Comparison of ENCODE assay signal across 20 cellular contexts in genomic region chr14:86790408-86791364, GRCh38.
DNase-seq lines count a peak whose midpoint lies in the region; ATAC-seq, FAIRE-seq and TF ChIP-seq lines count a peak whose summit lies in the region.
"Had no signal": no experiment of that assay in that cellular context is flagged by ENCODE, and none has a peak within 500 bp of the region (broad histone marks: within the 10 kb centered on the region; RNA-seq: fewer than 3 reads in every experiment).

No MANE protein-coding gene starts in this region.

- H3K9ac ChIP-seq in Loucy (ENCODE audit: low read depth, low read length, poor library complexity, severe bottlenecking) (no peak overlapping the region), mesendoderm (ENCODE audit: low read length) (no peak overlapping the region)

- no peaks in the 10 kb centered on the region for H3F3A ChIP-seq in Loucy (ENCODE audit: low read depth)

- H3K36me3 ChIP-seq in Loucy (ENCODE audit: insufficient read depth, low read length) (no peaks in the 10 kb centered on the region), bronchial epithelial cell (ENCODE audit: control insufficient read depth, insufficient read depth, low read length) (no peaks in the 10 kb centered on the region), mesendoderm (ENCODE audit: control insufficient read depth, insufficient read depth, low read length) (no peaks in the 10 kb centered on the region)
- H3K36me3 ChIP-seq: gastroesophageal sphincter, tibial artery had no signal

- H4K20me1 ChIP-seq in Loucy (ENCODE audit: insufficient read depth, low read length, poor library complexity, severe bottlenecking): no peaks in the 10 kb centered on the region

- no peak overlapping the region for H3K4me3 Mint-ChIP-seq in mesothelial cell of epicardium
- H3K4me3 Mint-ChIP-seq: activated CD8-positive, alpha-beta memory T cell treated with anti-CD3 and anti-CD28 coated beads, Interleukin-2, amount 10 ng/mL, durations not matched to agents 7 days and 5 days; CD8-positive, alpha-beta T cell; naive thymus-derived CD8-positive, alpha-beta T cell; stimulated activated memory B cell treated with anti-CD40 and anti-IgM and Interleukin-4, amounts not matched to agents 10 μg/mL and 1 μg/mL and 100 μg/mL, for 72 hours had no signal

- no peak overlapping the region for H3K23ac ChIP-seq in mesendoderm (ENCODE audit: low read length)

- H3K4me1 ChIP-seq in Loucy (ENCODE audit: insufficient read depth, low read length, poor library complexity, severe bottlenecking) (no peaks in the 10 kb centered on the region), mesendoderm (ENCODE audit: control insufficient read depth, low read depth, low read length) (no peaks in the 10 kb centered on the region)
- H3K4me1 ChIP-seq: gastroesophageal sphincter, tibial artery had no signal

- H3K4me2 ChIP-seq in Loucy (ENCODE audit: low read depth, low read length, poor library complexity, severe bottlenecking): no peak overlapping the region
- no peak overlapping the region for H3K4me2 ChIP-seq in mesendoderm (ENCODE audit: low read length)

- H2AK5ac ChIP-seq in mesendoderm (ENCODE audit: low read length): no peak overlapping the region

- peak overlapping the region; percentile 42 for H2BK15ac ChIP-seq in mesendoderm (replicated peaks; ENCODE audit: low read depth)

- DNase-seq in DMS 273 (lab: John Stamatoyannopoulos, UW; ENCODE audit: unreplicated experiment) (peak; percentile 4), DMS 273 treated with DMSO at 0.1 percent for 48 hours (lab: John Stamatoyannopoulos, UW) (no peak), bronchial epithelial cell (ENCODE audit: low read depth) (peak; percentile 7), mesendoderm (peak; percentile 61), mesothelial cell of epicardium (ENCODE audit: low spot score in 2 of 2, unreplicated experiment in 2 of 2) (no peak)
- DNase-seq: activated CD8-positive, alpha-beta memory T cell treated with anti-CD3 and anti-CD28 coated beads, Interleukin-2, amount 10 ng/mL, durations not matched to agents 7 days and 5 days; activated gamma-delta T cell; amygdala; CD8-positive, alpha-beta T cell; naive thymus-derived CD8-positive, alpha-beta T cell; SIG-M5; T-helper 2 cell; tibial artery had no signal

- no peak for FAIRE-seq in bronchial epithelial cell (lab: Jason Lieb, UNC)
- FAIRE-seq: A204.1 had no signal

- TF ChIP-seq CTCF in Loucy (conservative IDR thresholded peaks at IDR 0.05; ENCODE audit: low read length) (peak; percentile 44), bronchial epithelial cell (IDR thresholded peaks at IDR 0.05; ENCODE audit: insufficient read depth, low read length, severe bottlenecking) (no peak), mesothelial cell of epicardium (IDR thresholded peaks at IDR 0.05; ENCODE audit: unreplicated experiment) (no peak)

- peaks cover 20% of the 10 kb centered on the region for H3K9me3 Mint-ChIP-seq in mesothelial cell of epicardium
- H3K9me3 Mint-ChIP-seq: CD8-positive, alpha-beta T cell had no signal

- WGBS in mesendoderm (ENCODE audit: extremely low coverage, insufficient coverage, low lambda C conversion rate): no CpG with 5 or more reads among the region's 5 CpGs

- H4K5ac ChIP-seq in mesendoderm (ENCODE audit: low read length): no peak overlapping the region

- H3K56ac ChIP-seq in mesendoderm (ENCODE audit: low read length): no peak overlapping the region

- H3K4me3 ChIP-seq in Loucy (ENCODE audit: low read length, poor library complexity, severe bottlenecking): no peak overlapping the region
- H3K4me3 ChIP-seq in bronchial epithelial cell (ENCODE audit: low read depth, low read length): no peak overlapping the region
- no peak overlapping the region for H3K4me3 ChIP-seq in mesendoderm (ENCODE audit: low read length)
- H3K4me3 ChIP-seq: gastroesophageal sphincter, tibial artery had no signal

- no peaks in the 10 kb centered on the region for H3K27me3 Mint-ChIP-seq in mesothelial cell of epicardium (ENCODE audit: low read depth)
- H3K27me3 Mint-ChIP-seq: activated CD8-positive, alpha-beta memory T cell treated with anti-CD3 and anti-CD28 coated beads, Interleukin-2, amount 10 ng/mL, durations not matched to agents 7 days and 5 days; naive thymus-derived CD8-positive, alpha-beta T cell; stimulated activated memory B cell treated with anti-CD40 and anti-IgM and Interleukin-4, amounts not matched to agents 10 μg/mL and 1 μg/mL and 100 μg/mL, for 72 hours had no signal

- no peak overlapping the region for H2BK5ac ChIP-seq in mesendoderm (ENCODE audit: low read length)

- no peaks in the 10 kb centered on the region for H3K79me1 ChIP-seq in mesendoderm (ENCODE audit: low read length)

- H2AFZ ChIP-seq in Loucy (ENCODE audit: low read length): no peak overlapping the region

- H4K8ac ChIP-seq in mesendoderm (ENCODE audit: low read depth, low read length): no peak overlapping the region

- no peak for ATAC-seq in HG03159 (IDR thresholded peaks at IDR 0.05; ENCODE audit: unreplicated experiment)
- ATAC-seq in GM21367 (IDR thresholded peaks at IDR 0.05; ENCODE audit: unreplicated experiment): no peak
- ATAC-seq: activated CD4-positive, CD25-positive, alpha-beta regulatory T cell treated with anti-CD3 and anti-CD28 coated beads, Interleukin-2, amount 50 U/mL, for 24 hours; activated CD8-positive, alpha-beta memory T cell treated with anti-CD3 and anti-CD28 coated beads, Interleukin-2, amount 10 ng/mL, durations not matched to agents 7 days and 5 days; CD8-positive, alpha-beta T cell; gastroesophageal sphincter; naive thymus-derived CD8-positive, alpha-beta T cell; stimulated activated memory B cell treated with anti-CD40 and anti-IgM and Interleukin-4, amounts not matched to agents 10 μg/mL and 1 μg/mL and 100 μg/mL, for 72 hours had no signal

- peaks cover 5% of the 10 kb centered on the region for H3K36me3 Mint-ChIP-seq in mesothelial cell of epicardium
- H3K36me3 Mint-ChIP-seq: activated CD8-positive, alpha-beta memory T cell treated with anti-CD3 and anti-CD28 coated beads, Interleukin-2, amount 10 ng/mL, durations not matched to agents 7 days and 5 days; CD8-positive, alpha-beta T cell; naive thymus-derived CD8-positive, alpha-beta T cell; stimulated activated memory B cell treated with anti-CD40 and anti-IgM and Interleukin-4, amounts not matched to agents 10 μg/mL and 1 μg/mL and 100 μg/mL, for 72 hours had no signal

- H3K4ac ChIP-seq in mesendoderm (ENCODE audit: low read depth, low read length): no peak overlapping the region

- no peak overlapping the region for H3K18ac ChIP-seq in mesendoderm (ENCODE audit: low read length)

- no peak overlapping the region for H3K27ac Mint-ChIP-seq in mesothelial cell of epicardium
- H3K27ac Mint-ChIP-seq: activated CD8-positive, alpha-beta memory T cell treated with anti-CD3 and anti-CD28 coated beads, Interleukin-2, amount 10 ng/mL, durations not matched to agents 7 days and 5 days; CD8-positive, alpha-beta T cell; naive thymus-derived CD8-positive, alpha-beta T cell; stimulated activated memory B cell treated with anti-CD40 and anti-IgM and Interleukin-4, amounts not matched to agents 10 μg/mL and 1 μg/mL and 100 μg/mL, for 72 hours had no signal

- H3K4me1 Mint-ChIP-seq in mesothelial cell of epicardium: peaks cover 30% of the 10 kb centered on the region
- H3K4me1 Mint-ChIP-seq: activated CD8-positive, alpha-beta memory T cell treated with anti-CD3 and anti-CD28 coated beads, Interleukin-2, amount 10 ng/mL, durations not matched to agents 7 days and 5 days; naive thymus-derived CD8-positive, alpha-beta T cell; stimulated activated memory B cell treated with anti-CD40 and anti-IgM and Interleukin-4, amounts not matched to agents 10 μg/mL and 1 μg/mL and 100 μg/mL, for 72 hours had no signal

- H2BK120ac ChIP-seq in mesendoderm (ENCODE audit: low read depth, low read length): no peak overlapping the region

- H3K9me3 ChIP-seq in Loucy (ENCODE audit: insufficient read depth, low read depth, low read length): no peaks in the 10 kb centered on the region
- H3K9me3 ChIP-seq: gastroesophageal sphincter, tibial artery had no signal

- H3K27ac ChIP-seq in mesendoderm (ENCODE audit: low read depth, low read length): no peak overlapping the region
- H3K27ac ChIP-seq: gastroesophageal sphincter, tibial artery had no signal

- H3K27me3 ChIP-seq in Loucy (ENCODE audit: insufficient read depth, low read length, poor library complexity, severe bottlenecking) (no peaks in the 10 kb centered on the region), bronchial epithelial cell (ENCODE audit: control insufficient read depth, insufficient read depth, low read length) (no peaks in the 10 kb centered on the region), mesendoderm (ENCODE audit: insufficient read depth, low read length, poor library complexity) (no peaks in the 10 kb centered on the region)
- H3K27me3 ChIP-seq: gastroesophageal sphincter, tibial artery had no signal

- H3K9me2 ChIP-seq in Loucy (replicated peaks; ENCODE audit: low read depth, low read length): no peaks in the 10 kb centered on the region

- H3K79me2 ChIP-seq in Loucy (ENCODE audit: insufficient read depth, low read length) (no peaks in the 10 kb centered on the region), mesendoderm (ENCODE audit: control insufficient read depth, insufficient read depth, low read length) (no peaks in the 10 kb centered on the region)

Comparison
In these comparisons a context has a peak if more than half of its experiments do, and no peak if none do; other contexts are left out.
1. DNase-seq: peak in DMS 273 (single experiment), bronchial epithelial cell (single experiment) and mesendoderm (single experiment); none in DMS 273 treated with DMSO at 0.1 percent for 48 hours (single experiment) and mesothelial cell of epicardium (0 of 2).